Comparison of ENCODE assay signal across 15 cellular contexts in genomic region chr7:543790-544527, GRCh38. TPM values are rescaled to one million over a fixed set of nuclear protein-coding genes. Genes with fewer than 3 reads are reported as not detected.
A peak's percentile ranks its signal among the peaks of the same experiment; 100 is the strongest.
DNase-seq lines count a peak whose midpoint lies in the region; ATAC-seq and TF ChIP-seq lines count a peak whose summit lies in the region.
"Had no signal": no experiment of that assay in that cellular context is flagged by ENCODE, and none has a peak within 500 bp of the region (broad histone marks: within the 10 kb centered on the region; RNA-seq: fewer than 3 reads in every experiment).

No MANE protein-coding gene starts in this region.

- POLR2A ChIA-PET in WTC11 (lab: Charles Lee): no interaction called here

- no peak overlapping the region for H3K4me3 Mint-ChIP-seq in stimulated activated naive CD8-positive, alpha-beta T cell treated with anti-CD3 and anti-CD28 coated beads, Interleukin-15, amount 100 ng/mL, for 72 hours
- no peak overlapping the region for H3K4me3 Mint-ChIP-seq in WTC11
- H3K4me3 Mint-ChIP-seq: CD8-positive, alpha-beta memory T cell; H9 had no signal

- peaks cover 19% of the 10 kb centered on the region for H3K4me1 Mint-ChIP-seq in stimulated activated naive CD8-positive, alpha-beta T cell treated with anti-CD3 and anti-CD28 coated beads, Interleukin-15, amount 100 ng/mL, for 72 hours
- H3K4me1 Mint-ChIP-seq in WTC11: peaks cover 5% of the 10 kb centered on the region
- H3K4me1 Mint-ChIP-seq: CD8-positive, alpha-beta memory T cell had no signal

- H3K9me3 ChIP-seq in mesodermal cell (ENCODE audit: control insufficient read depth, low read length): peaks cover 3% of the 10 kb centered on the region

- no peak overlapping the region for H3K4me3 ChIP-seq in mesodermal cell (ENCODE audit: extremely low read depth, insufficient read depth, low read length, poor library complexity, severe bottlenecking)
- H3K4me3 ChIP-seq: hepatocyte had no signal

- no peak for ATAC-seq in stimulated activated naive CD8-positive, alpha-beta T cell treated with anti-CD3 and anti-CD28 coated beads, Interleukin-15, amount 100 ng/mL, for 72 hours
- ATAC-seq in stimulated activated naive CD8-positive, alpha-beta T cell treated with anti-CD3 and anti-CD28 coated beads, Interleukin-15, Interleukin-2, amounts not matched to agents 100 U/mL and 50 U/mL, for 24 hours: no peak
- ATAC-seq in WTC11: no peak
- no peak for ATAC-seq in GM18870 (IDR thresholded peaks at IDR 0.05; ENCODE audit: unreplicated experiment)
- ATAC-seq in HG02678 (IDR thresholded peaks at IDR 0.05; ENCODE audit: unreplicated experiment): no peak

- peak overlapping the region; percentile 88 for H3K27ac ChIP-seq in mesodermal cell (ENCODE audit: low read depth, low read length, severe bottlenecking)

- no peak for DNase-seq in stimulated activated naive CD8-positive, alpha-beta T cell treated with anti-CD3 and anti-CD28 coated beads, Interleukin-15, amount 100 ng/mL, for 72 hours
- DNase-seq in stimulated activated naive CD8-positive, alpha-beta T cell treated with anti-CD3 and anti-CD28 coated beads, Interleukin-15, Interleukin-2, amounts not matched to agents 100 U/mL and 50 U/mL, for 24 hours: no peak
- DNase-seq in WTC11 (ENCODE audit: low spot score) (no peak), NCI-H446 (lab: John Stamatoyannopoulos, UW) (no peak), NCI-H1092 (lab: John Stamatoyannopoulos, UW) (no peak)
- DNase-seq: activated CD4-positive, alpha-beta T cell treated with anti-CD3 and anti-CD28 coated beads for 4 hours; CD8-positive, alpha-beta memory T cell; DMS53; H9; NCI-H1105; NCI-H2081 had no signal

- H3K36me3 ChIP-seq in mesodermal cell (ENCODE audit: control insufficient read depth, insufficient read depth, low read length): no peaks in the 10 kb centered on the region

- H3K9me3 Mint-ChIP-seq in stimulated activated naive CD8-positive, alpha-beta T cell treated with anti-CD3 and anti-CD28 coated beads, Interleukin-15, amount 100 ng/mL, for 72 hours: peaks cover 6 to 15% of the 10 kb centered on the region in 2 donors
- H3K9me3 Mint-ChIP-seq in WTC11: peaks cover 9% of the 10 kb centered on the region
- H3K9me3 Mint-ChIP-seq: H9 had no signal

- whole genome bisulfite sequencing in mesodermal cell (ENCODE audit: insufficient coverage in 2 of 2), 2 experiments: 89 to 91% methylated on average over 12 of the region's 14 CpGs

- peaks cover 28% of the 10 kb centered on the region for H3K4me1 ChIP-seq in mesodermal cell (ENCODE audit: control insufficient read depth, insufficient read depth, low read length, poor library complexity, severe bottlenecking)

- H3K27me3 Mint-ChIP-seq in stimulated activated naive CD8-positive, alpha-beta T cell treated with anti-CD3 and anti-CD28 coated beads, Interleukin-15, amount 100 ng/mL, for 72 hours: no peaks in the 10 kb centered on the region
- H3K27me3 Mint-ChIP-seq in WTC11 (ENCODE audit: low read depth): no peaks in the 10 kb centered on the region; the same call in 1 of the 2 replicates
- H3K27me3 Mint-ChIP-seq: CD8-positive, alpha-beta memory T cell had no signal

- CTCF ChIA-PET in WTC11 (lab: Charles Lee): interaction anchor here (1.3 kb wide), 2 partner anchors 213 to 273 kb away, joined by 3 read pairs; no protein-coding TSS in a partner anchor

- no peak for TF ChIP-seq CTCF in WTC11 (IDR thresholded peaks at IDR 0.05)

- H3K27ac Mint-ChIP-seq in stimulated activated naive CD8-positive, alpha-beta T cell treated with anti-CD3 and anti-CD28 coated beads, Interleukin-15, amount 100 ng/mL, for 72 hours: peak overlapping the region; percentile 75 to 78
- H3K27ac Mint-ChIP-seq in WTC11: peak overlapping the region; percentile 34; the same call in 1 of the 2 replicates
- H3K27ac Mint-ChIP-seq: H9 had no signal

- H3K36me3 Mint-ChIP-seq in WTC11: peaks cover 4% of the 10 kb centered on the region

TF ChIP-seq in WTC11, 78 proteins besides CTCF, POLR2A, EP300 and RAD21:
- TF ChIP-seq NFE2L1 (CRISPR knock-in tag; IDR thresholded peaks at IDR 0.05) (no peak), SOX15 (CRISPR knock-in tag; IDR thresholded peaks at IDR 0.05) (no peak), ZMAT4 (CRISPR knock-in tag; IDR thresholded peaks at IDR 0.05) (no peak), JUN (CRISPR knock-in tag; IDR thresholded peaks at IDR 0.05) (no peak), ZNF317 (CRISPR knock-in tag; IDR thresholded peaks at IDR 0.05; ENCODE audit: borderline replicate concordance, low read depth) (no peak), ZNF281 (CRISPR knock-in tag; IDR thresholded peaks at IDR 0.05) (no peak), MYBL2 (CRISPR knock-in tag; IDR thresholded peaks at IDR 0.05) (no peak)

RNA-seq across cellular contexts. Expression of gene PDGFA, which starts 24.3 kb away (rescaled TPM):
- total RNA-seq in WTC11 (2021): 114 to 131 TPM (median 129 TPM) in 3 replicates
- polyA plus RNA-seq in mesodermal cell (2013, experiment 1 of 2): 37.0 TPM
- polyA plus RNA-seq in mesodermal cell (2013, experiment 2 of 2): 32.3 TPM
